Comparison of ENCODE assay signal across 8 cellular contexts in the genomic region with DNA sequence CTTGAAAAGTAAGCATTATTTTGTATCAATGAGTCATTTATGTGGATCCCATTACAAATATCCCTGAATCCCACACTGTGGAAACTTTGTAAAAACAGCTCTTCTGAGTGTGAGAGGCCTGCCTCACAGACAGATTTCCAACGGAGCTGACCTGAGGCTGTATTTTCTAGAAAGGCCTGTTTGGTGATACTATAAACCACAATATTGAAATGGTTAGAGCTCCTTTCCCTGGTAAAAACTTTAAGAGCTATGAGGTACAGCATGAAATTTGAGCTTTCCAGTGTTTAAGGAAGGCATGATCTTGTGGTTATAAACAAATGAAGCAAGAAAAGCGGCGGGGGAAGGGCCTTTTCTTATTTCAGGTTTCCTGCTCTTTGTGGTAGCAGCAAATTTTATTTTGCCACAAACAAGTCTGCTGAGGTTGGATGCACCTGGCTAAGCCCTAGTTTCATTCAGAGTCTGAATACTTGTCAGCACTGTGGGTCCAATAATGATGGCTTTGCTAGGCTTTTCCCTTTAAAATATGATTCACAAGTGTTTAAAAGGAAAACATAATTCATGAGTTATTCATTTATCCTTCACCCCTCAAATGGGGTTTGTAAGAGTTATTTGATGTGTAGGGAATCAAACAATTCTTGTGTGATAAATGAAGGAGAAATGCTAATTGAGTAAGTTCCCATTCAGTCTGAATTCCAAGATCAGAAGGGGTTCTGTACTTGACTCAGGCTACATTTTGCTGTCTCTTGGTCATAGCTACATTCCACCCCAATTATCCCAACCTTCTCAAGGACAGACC.
DNase-seq lines count a peak whose midpoint lies in the region; ATAC-seq lines count a peak whose summit lies in the region.

No MANE protein-coding gene starts in this region.

- ATAC-seq in GM21390 (IDR thresholded peaks at IDR 0.05; ENCODE audit: unreplicated experiment) (peak; percentile 96), HG03521 (IDR thresholded peaks at IDR 0.05; ENCODE audit: unreplicated experiment) (peak; percentile 84)

- DNase-seq in COLO829 (ENCODE audit: low spot score): peak; percentile 81
- peak; percentile 82 for DNase-seq in astrocyte of the hippocampus (ENCODE audit: low read depth, low spot score)
- no peak for DNase-seq in HK-2 (ENCODE audit: unreplicated experiment)
- no peak for DNase-seq in head of caudate nucleus
- DNase-seq in NCI-H2227 treated with DMSO at 0.1 percent for 48 hours (lab: John Stamatoyannopoulos, UW): no peak
- no peak for DNase-seq in Ammon's horn (ENCODE audit: low spot score)

- intact Hi-C loops in head of caudate nucleus (cut with DNase I): no loop called here

Comparison
In these comparisons a context has a peak if more than half of its experiments do, and no peak if none do; other contexts are left out.
1. DNase-seq: peak in COLO829 (single experiment) and astrocyte of the hippocampus (single experiment); none in HK-2 (single experiment), head of caudate nucleus (0 of 42), NCI-H2227 treated with DMSO at 0.1 percent for 48 hours (single experiment) and Ammon's horn (single experiment).